ENCODE assay signal across 1 cellular context in the genomic region with DNA sequence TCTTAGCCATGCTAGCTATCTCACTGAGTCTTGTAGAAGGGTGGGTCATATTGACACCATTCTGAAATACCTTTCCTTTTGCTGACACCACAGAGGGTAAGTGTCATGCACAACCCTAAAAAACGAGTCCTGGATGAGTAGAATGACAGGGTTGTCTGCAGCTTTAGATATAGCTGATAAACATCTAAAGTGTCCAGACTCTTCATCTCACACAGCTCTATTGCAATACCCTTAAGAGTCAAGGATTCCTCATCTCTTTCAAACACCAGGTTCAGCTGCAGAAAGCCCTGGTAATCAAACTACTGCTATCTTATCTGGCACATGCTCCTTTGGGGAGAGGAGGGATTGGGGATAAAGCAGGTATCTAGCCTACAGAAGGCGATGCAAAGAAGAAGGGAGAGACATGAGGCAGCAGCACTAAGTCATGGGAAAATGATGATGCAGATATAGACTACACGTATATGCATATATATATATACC.
TF ChIP-seq lines count a peak whose summit lies in the region.

No MANE protein-coding gene starts in this region.

TF ChIP-seq in K562, 482 proteins besides CTCF, POLR2A, EP300 and RAD21 (continued from another document and continues in another):
- TF ChIP-seq, protein P1, sequence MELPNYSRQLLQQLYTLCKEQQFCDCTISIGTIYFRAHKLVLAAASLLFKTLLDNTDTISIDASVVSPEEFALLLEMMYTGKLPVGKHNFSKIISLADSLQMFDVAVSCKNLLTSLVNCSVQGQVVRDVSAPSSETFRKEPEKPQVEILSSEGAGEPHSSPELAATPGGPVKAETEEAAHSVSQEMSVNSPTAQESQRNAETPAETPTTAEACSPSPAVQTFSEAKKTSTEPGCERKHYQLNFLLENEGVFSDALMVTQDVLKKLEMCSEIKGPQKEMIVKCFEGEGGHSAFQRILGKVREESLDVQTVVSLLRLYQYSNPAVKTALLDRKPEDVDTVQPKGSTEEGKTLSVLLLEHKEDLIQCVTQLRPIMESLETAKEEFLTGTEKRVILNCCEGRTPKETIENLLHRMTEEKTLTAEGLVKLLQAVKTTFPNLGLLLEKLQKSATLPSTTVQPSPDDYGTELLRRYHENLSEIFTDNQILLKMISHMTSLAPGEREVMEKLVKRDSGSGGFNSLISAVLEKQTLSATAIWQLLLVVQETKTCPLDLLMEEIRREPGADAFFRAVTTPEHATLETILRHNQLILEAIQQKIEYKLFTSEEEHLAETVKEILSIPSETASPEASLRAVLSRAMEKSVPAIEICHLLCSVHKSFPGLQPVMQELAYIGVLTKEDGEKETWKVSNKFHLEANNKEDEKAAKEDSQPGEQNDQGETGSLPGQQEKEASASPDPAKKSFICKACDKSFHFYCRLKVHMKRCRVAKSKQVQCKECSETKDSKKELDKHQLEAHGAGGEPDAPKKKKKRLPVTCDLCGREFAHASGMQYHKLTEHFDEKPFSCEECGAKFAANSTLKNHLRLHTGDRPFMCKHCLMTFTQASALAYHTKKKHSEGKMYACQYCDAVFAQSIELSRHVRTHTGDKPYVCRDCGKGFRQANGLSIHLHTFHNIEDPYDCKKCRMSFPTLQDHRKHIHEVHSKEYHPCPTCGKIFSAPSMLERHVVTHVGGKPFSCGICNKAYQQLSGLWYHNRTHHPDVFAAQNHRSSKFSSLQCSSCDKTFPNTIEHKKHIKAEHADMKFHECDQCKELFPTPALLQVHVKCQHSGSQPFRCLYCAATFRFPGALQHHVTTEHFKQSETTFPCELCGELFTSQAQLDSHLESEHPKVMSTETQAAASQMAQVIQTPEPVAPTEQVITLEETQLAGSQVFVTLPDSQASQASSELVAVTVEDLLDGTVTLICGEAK (IDR thresholded peaks at IDR 0.05): no peak
- TF ChIP-seq, protein P1 (CRISPR knock-in tag; IDR thresholded peaks at IDR 0.05): no peak
- TF ChIP-seq ZNF311 (CRISPR knock-in tag; IDR thresholded peaks at IDR 0.05) (0 out of 2 replicates have a peak, but pooled peaks have one; percentile 45), ZNF785 (CRISPR knock-in tag; IDR thresholded peaks at IDR 0.05) (no peak), ERF (CRISPR knock-in tag; IDR thresholded peaks at IDR 0.05) (peak; percentile 87; the same call in 1 of the 2 replicates), KDM2B (CRISPR knock-in tag; IDR thresholded peaks at IDR 0.05) (no peak), ZNF444 (CRISPR knock-in tag; IDR thresholded peaks at IDR 0.05) (peak; percentile 79), ZNF76 (CRISPR knock-in tag; IDR thresholded peaks at IDR 0.05; ENCODE audit: borderline replicate concordance) (peak; percentile 65; the same call in 1 of the 2 replicates), TCF7 (IDR thresholded peaks at IDR 0.05; ENCODE audit: borderline replicate concordance) (0 out of 2 replicates have a peak, but pooled peaks have one; percentile 43), CHD1 (IDR thresholded peaks at IDR 0.05; ENCODE audit: low read length) (no peak), PHTF2 (CRISPR knock-in tag; IDR thresholded peaks at IDR 0.05) (no peak), NFE2L1 (tag; IDR thresholded peaks at IDR 0.05; ENCODE audit: borderline replicate concordance, low read depth) (no peak), U2AF1 (optimal IDR thresholded peaks at IDR 0.05; ENCODE audit: low read depth, low read length) (no peak), BMI1 (IDR thresholded peaks at IDR 0.05; ENCODE audit: low read length) (no peak), SMAD2 (IDR thresholded peaks at IDR 0.05; ENCODE audit: low read depth, low read length) (no peak), ARID1B (IDR thresholded peaks at IDR 0.05) (peak; percentile 99), TEAD1 (CRISPR knock-in tag; IDR thresholded peaks at IDR 0.05) (peak in 1 of 2 experiments; percentile 90; a peak in 2 of 4 replicates), POU5F1 (IDR thresholded peaks at IDR 0.05; ENCODE audit: borderline replicate concordance, low read depth, low read length, partially characterized antibody) (no peak), ZNF583 (CRISPR knock-in tag; IDR thresholded peaks at IDR 0.05) (peak; percentile 72; the same call in 1 of the 2 replicates), U2AF2 (optimal IDR thresholded peaks at IDR 0.05; ENCODE audit: low read depth, low read length) (no peak), BCL6 (CRISPR knock-in tag; IDR thresholded peaks at IDR 0.05) (peak; percentile 40), CCNT2 (IDR thresholded peaks at IDR 0.05; ENCODE audit: borderline replicate concordance, extremely low read depth, insufficient read length, low read depth, low read length) (peak; percentile 97), ELF4 (CRISPR knock-in tag; IDR thresholded peaks at IDR 0.05) (peak; percentile 95), BDP1 (IDR thresholded peaks at IDR 0.05; ENCODE audit: insufficient read depth, insufficient read length) (no peak), RBM17 (IDR thresholded peaks at IDR 0.05; ENCODE audit: borderline replicate concordance, low read depth, low read length) (no peak), PCBP1 (IDR thresholded peaks at IDR 0.05; ENCODE audit: low read depth, low read length, poor library complexity, severe bottlenecking) (no peak), HDGF (IDR thresholded peaks at IDR 0.05) (no peak), RNF2 (IDR thresholded peaks at IDR 0.05) (peak; percentile 64; the same call in 1 of the 2 replicates), ZNF707 (CRISPR knock-in tag; conservative IDR thresholded peaks at IDR 0.05) (no peak), NFXL1 (CRISPR knock-in tag; IDR thresholded peaks at IDR 0.05) (no peak), MAZ (CRISPR knock-in tag; conservative IDR thresholded peaks at IDR 0.05 in 1 of 2, IDR thresholded peaks at IDR 0.05 in 1 of 2) (peak; percentile 66 to 75; a peak in 3 of 4 replicates), ZNF224 (CRISPR knock-in tag; IDR thresholded peaks at IDR 0.05) (no peak), SAFB (IDR thresholded peaks at IDR 0.05; ENCODE audit: borderline replicate concordance, low read depth, low read length) (no peak), TRIM24 (IDR thresholded peaks at IDR 0.05) (peak; percentile 98 to 99), NCOA4 (IDR thresholded peaks at IDR 0.05; ENCODE audit: partially characterized antibody) (no peak)
- TF ChIP-seq, protein P2, sequence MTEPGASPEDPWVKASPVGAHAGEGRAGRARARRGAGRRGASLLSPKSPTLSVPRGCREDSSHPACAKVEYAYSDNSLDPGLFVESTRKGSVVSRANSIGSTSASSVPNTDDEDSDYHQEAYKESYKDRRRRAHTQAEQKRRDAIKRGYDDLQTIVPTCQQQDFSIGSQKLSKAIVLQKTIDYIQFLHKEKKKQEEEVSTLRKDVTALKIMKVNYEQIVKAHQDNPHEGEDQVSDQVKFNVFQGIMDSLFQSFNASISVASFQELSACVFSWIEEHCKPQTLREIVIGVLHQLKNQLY (CRISPR knock-in tag; conservative IDR thresholded peaks at IDR 0.05): no peak
- TF ChIP-seq, protein P3, sequence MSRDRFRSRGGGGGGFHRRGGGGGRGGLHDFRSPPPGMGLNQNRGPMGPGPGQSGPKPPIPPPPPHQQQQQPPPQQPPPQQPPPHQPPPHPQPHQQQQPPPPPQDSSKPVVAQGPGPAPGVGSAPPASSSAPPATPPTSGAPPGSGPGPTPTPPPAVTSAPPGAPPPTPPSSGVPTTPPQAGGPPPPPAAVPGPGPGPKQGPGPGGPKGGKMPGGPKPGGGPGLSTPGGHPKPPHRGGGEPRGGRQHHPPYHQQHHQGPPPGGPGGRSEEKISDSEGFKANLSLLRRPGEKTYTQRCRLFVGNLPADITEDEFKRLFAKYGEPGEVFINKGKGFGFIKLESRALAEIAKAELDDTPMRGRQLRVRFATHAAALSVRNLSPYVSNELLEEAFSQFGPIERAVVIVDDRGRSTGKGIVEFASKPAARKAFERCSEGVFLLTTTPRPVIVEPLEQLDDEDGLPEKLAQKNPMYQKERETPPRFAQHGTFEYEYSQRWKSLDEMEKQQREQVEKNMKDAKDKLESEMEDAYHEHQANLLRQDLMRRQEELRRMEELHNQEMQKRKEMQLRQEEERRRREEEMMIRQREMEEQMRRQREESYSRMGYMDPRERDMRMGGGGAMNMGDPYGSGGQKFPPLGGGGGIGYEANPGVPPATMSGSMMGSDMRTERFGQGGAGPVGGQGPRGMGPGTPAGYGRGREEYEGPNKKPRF (IDR thresholded peaks at IDR 0.05; ENCODE audit: low read depth, low read length): no peak
- TF ChIP-seq, protein P4, sequence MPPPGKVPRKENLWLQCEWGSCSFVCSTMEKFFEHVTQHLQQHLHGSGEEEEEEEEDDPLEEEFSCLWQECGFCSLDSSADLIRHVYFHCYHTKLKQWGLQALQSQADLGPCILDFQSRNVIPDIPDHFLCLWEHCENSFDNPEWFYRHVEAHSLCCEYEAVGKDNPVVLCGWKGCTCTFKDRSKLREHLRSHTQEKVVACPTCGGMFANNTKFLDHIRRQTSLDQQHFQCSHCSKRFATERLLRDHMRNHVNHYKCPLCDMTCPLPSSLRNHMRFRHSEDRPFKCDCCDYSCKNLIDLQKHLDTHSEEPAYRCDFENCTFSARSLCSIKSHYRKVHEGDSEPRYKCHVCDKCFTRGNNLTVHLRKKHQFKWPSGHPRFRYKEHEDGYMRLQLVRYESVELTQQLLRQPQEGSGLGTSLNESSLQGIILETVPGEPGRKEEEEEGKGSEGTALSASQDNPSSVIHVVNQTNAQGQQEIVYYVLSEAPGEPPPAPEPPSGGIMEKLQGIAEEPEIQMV (tag; conservative IDR thresholded peaks at IDR 0.05; ENCODE audit: low read depth): 0 out of 2 replicates have a peak, but pooled peaks have one; percentile 21
- TF ChIP-seq, protein P5, sequence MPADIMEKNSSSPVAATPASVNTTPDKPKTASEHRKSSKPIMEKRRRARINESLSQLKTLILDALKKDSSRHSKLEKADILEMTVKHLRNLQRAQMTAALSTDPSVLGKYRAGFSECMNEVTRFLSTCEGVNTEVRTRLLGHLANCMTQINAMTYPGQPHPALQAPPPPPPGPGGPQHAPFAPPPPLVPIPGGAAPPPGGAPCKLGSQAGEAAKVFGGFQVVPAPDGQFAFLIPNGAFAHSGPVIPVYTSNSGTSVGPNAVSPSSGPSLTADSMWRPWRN (IDR thresholded peaks at IDR 0.05; ENCODE audit: low read depth): peak; percentile 91
- TF ChIP-seq, protein P6, sequence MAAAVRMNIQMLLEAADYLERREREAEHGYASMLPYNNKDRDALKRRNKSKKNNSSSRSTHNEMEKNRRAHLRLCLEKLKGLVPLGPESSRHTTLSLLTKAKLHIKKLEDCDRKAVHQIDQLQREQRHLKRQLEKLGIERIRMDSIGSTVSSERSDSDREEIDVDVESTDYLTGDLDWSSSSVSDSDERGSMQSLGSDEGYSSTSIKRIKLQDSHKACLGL (CRISPR knock-in tag; IDR thresholded peaks at IDR 0.05; ENCODE audit: borderline replicate concordance, poor library complexity, severe bottlenecking): no peak
- TF ChIP-seq, protein P7, sequence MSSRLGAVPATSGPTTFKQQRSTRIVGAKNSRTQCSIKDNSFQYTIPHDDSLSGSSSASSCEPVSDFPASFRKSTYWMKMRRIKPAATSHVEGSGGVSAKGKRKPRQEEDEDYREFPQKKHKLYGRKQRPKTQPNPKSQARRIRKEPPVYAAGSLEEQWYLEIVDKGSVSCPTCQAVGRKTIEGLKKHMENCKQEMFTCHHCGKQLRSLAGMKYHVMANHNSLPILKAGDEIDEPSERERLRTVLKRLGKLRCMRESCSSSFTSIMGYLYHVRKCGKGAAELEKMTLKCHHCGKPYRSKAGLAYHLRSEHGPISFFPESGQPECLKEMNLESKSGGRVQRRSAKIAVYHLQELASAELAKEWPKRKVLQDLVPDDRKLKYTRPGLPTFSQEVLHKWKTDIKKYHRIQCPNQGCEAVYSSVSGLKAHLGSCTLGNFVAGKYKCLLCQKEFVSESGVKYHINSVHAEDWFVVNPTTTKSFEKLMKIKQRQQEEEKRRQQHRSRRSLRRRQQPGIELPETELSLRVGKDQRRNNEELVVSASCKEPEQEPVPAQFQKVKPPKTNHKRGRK (tag; IDR thresholded peaks at IDR 0.05): no peak
- TF ChIP-seq, protein P8, sequence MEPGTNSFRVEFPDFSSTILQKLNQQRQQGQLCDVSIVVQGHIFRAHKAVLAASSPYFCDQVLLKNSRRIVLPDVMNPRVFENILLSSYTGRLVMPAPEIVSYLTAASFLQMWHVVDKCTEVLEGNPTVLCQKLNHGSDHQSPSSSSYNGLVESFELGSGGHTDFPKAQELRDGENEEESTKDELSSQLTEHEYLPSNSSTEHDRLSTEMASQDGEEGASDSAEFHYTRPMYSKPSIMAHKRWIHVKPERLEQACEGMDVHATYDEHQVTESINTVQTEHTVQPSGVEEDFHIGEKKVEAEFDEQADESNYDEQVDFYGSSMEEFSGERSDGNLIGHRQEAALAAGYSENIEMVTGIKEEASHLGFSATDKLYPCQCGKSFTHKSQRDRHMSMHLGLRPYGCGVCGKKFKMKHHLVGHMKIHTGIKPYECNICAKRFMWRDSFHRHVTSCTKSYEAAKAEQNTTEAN (CRISPR knock-in tag; IDR thresholded peaks at IDR 0.05): no peak
- TF ChIP-seq, protein P9, sequence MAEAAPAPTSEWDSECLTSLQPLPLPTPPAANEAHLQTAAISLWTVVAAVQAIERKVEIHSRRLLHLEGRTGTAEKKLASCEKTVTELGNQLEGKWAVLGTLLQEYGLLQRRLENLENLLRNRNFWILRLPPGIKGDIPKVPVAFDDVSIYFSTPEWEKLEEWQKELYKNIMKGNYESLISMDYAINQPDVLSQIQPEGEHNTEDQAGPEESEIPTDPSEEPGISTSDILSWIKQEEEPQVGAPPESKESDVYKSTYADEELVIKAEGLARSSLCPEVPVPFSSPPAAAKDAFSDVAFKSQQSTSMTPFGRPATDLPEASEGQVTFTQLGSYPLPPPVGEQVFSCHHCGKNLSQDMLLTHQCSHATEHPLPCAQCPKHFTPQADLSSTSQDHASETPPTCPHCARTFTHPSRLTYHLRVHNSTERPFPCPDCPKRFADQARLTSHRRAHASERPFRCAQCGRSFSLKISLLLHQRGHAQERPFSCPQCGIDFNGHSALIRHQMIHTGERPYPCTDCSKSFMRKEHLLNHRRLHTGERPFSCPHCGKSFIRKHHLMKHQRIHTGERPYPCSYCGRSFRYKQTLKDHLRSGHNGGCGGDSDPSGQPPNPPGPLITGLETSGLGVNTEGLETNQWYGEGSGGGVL (CRISPR knock-in tag; IDR thresholded peaks at IDR 0.05): no peak
